ENCODE assay signal across 8 cellular contexts in the genomic region with DNA sequence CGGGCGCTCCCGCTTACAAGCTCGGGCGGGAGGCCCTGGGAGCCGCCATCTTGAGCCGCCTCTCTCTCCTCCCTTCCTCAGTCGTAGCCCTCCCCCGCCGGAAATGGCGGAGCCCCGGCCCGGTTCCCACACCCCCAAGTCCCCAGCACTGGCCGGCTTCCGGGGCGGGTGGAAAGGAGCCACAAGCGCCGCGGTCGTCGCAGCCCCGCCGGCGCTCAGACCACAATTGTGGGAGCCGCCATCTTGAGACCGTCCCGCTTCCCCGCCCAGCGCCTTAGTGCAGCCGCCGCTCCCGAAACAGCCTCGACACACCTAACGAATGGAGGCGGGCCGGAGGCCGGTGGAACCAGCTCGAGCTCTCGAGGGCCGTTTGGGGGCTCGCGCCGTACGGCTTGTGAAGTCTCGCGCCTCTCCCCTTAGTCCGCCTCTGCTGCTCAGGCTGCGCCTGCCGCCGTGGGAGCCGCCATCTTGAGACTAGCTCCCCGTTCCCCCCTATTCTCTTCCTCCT. TPM values are rescaled to one million over a fixed set of nuclear protein-coding genes. Genes with fewer than 3 reads are reported as not detected.
DNase-seq lines count a peak whose midpoint lies in the region; ATAC-seq and TF ChIP-seq lines count a peak whose summit lies in the region.

No MANE protein-coding gene starts in this region.

- DNase-seq in GM10248 (ENCODE audit: extremely low spot score): peak; percentile 93
- peak; percentile 43 for DNase-seq in NCI-H128 (lab: John Stamatoyannopoulos, UW; ENCODE audit: unreplicated experiment)
- peak; percentile 76 to 81 (median 76) for DNase-seq in T-helper 17 cell
- DNase-seq in right cardiac atrium: peak; percentile 92 to 97 (median 94)
- no peak for DNase-seq in vagina (ENCODE audit: extremely low spot score in 2 of 2)

- H3K27me3 ChIP-seq in right cardiac atrium (ENCODE audit: control insufficient read depth, insufficient read depth): no peaks in the 10 kb centered on the region
- H3K27me3 ChIP-seq in rectal smooth muscle tissue (ENCODE audit: control insufficient read depth, insufficient read depth, low read length): no peaks in the 10 kb centered on the region
- no peaks in the 10 kb centered on the region for H3K27me3 ChIP-seq in vagina

- ATAC-seq in HG02610 (IDR thresholded peaks at IDR 0.05; ENCODE audit: unreplicated experiment) (peak; percentile 31), T-helper 17 cell (peak; percentile 57), right cardiac atrium (peak; percentile 80 to 84)

- peak overlapping the region; percentile 98 for H3K27ac ChIP-seq in angular gyrus (ENCODE audit: low read depth, low read length)
- peak overlapping the region; percentile 96 for H3K27ac ChIP-seq in right cardiac atrium (ENCODE audit: low read length)
- H3K27ac ChIP-seq in rectal smooth muscle tissue (ENCODE audit: low read depth, low read length): peak overlapping the region; percentile 98
- H3K27ac ChIP-seq in vagina: peak overlapping the region; percentile 97

- intact Hi-C loops in right cardiac atrium (cut with DNase I): no loop called here
- intact Hi-C loops in vagina (cut with DNase I): no loop called here

- peaks cover 2% of the 10 kb centered on the region for H3K36me3 Mint-ChIP-seq in T-helper 17 cell (ENCODE audit: low read depth)

- H3K27me3 Mint-ChIP-seq in T-helper 17 cell: no peaks in the 10 kb centered on the region

- H3K9ac ChIP-seq in rectal smooth muscle tissue (ENCODE audit: low read length): peak overlapping the region; percentile 85

- POLR2A ChIA-PET in GM10248 (lab: Yijun Ruan, JAX): interaction anchor here (1.0 kb wide), 1 partner anchor 45 kb away, joined by 3 read pairs; no protein-coding TSS in a partner anchor

- WGBS in right cardiac atrium: under 1% methylated on average over 52 of the region's 52 CpGs

- H3K4me3 ChIP-seq in right cardiac atrium (ENCODE audit: low read length) (peak overlapping the region; percentile 78), rectal smooth muscle tissue (ENCODE audit: low read length) (peak overlapping the region; percentile 91), vagina (peak overlapping the region; percentile 75 to 94)

- H3K9me3 ChIP-seq in T-helper 17 cell (ENCODE audit: control insufficient read depth, low read length, poor library complexity, severe bottlenecking) (no peaks in the 10 kb centered on the region), right cardiac atrium (ENCODE audit: control insufficient read depth, low read length) (no peaks in the 10 kb centered on the region), vagina (no peaks in the 10 kb centered on the region)

- CTCF ChIA-PET in GM10248 (lab: Yijun Ruan, JAX): interaction anchor here (14.3 kb wide), 1 partner anchor 22 kb away, joined by 137 read pairs; a partner anchor contains a TSS

- H3K4me1 Mint-ChIP-seq in T-helper 17 cell: peaks cover 25% of the 10 kb centered on the region

- peak overlapping the region; percentile 99 for H3K27ac Mint-ChIP-seq in T-helper 17 cell

- H3K36me3 ChIP-seq in rectal smooth muscle tissue (ENCODE audit: control insufficient read depth, insufficient read depth, low read length) (no peaks in the 10 kb centered on the region), vagina (no peaks in the 10 kb centered on the region)

- TF ChIP-seq CTCF in GM10248 (IDR thresholded peaks at IDR 0.05; ENCODE audit: control extremely low read depth, extremely low read depth, low read depth, missing control alignments) (no peak), vagina (IDR thresholded peaks at IDR 0.05) (no peak)

- H3K4me1 ChIP-seq in right cardiac atrium (ENCODE audit: control insufficient read depth, insufficient read depth, low read length) (peaks cover 17% of the 10 kb centered on the region), rectal smooth muscle tissue (ENCODE audit: control insufficient read depth, insufficient read depth, low read length) (peaks cover 17% of the 10 kb centered on the region), vagina (peaks cover 59% of the 10 kb centered on the region)

- H3K4me3 Mint-ChIP-seq in T-helper 17 cell: peak overlapping the region; percentile 99

- TF ChIP-seq POLR2A in vagina (IDR thresholded peaks at IDR 0.05): peak in 1 of 2 donors; percentile 31

RNA-seq across cellular contexts. Expression of a gene that starts 0.4 kb away (rescaled TPM):
- total RNA-seq in T-helper 17 cell (10 to 100 TPM; 65.7 to 65.8 TPM), right cardiac atrium (10 to 100 TPM; 26.9 to 41.4 (median 32.9) TPM), vagina (38.8 TPM)
- polyA plus RNA-seq in right cardiac atrium: 17.3 TPM

RNA-seq across cellular contexts. Expression of a gene that starts 1.4 kb away (rescaled TPM):
- total RNA-seq in T-helper 17 cell (1 to 10 TPM; 2.4 to 3.0 TPM), right cardiac atrium (10 to 100 TPM in 2 of 4 donors, 1 to 10 TPM in 2; 7.6 to 11.9 (median 10.4) TPM), vagina (8.6 TPM)
- polyA plus RNA-seq in right cardiac atrium: 6.8 TPM

RNA-seq across cellular contexts. Expression of a gene that starts 26.7 kb away (rescaled TPM):
- total RNA-seq in T-helper 17 cell: 10 to 100 TPM in 1 of 2 donors, 1 to 10 TPM in 1; 8.8 to 11.5 TPM
- total RNA-seq in right cardiac atrium: 10 to 100 TPM; 14.0 to 17.7 (median 15.7) TPM
- 13.3 TPM for polyA plus RNA-seq in right cardiac atrium
- 4.2 TPM for total RNA-seq in vagina

RNA-seq across cellular contexts. Expression of a gene that starts 36.3 kb away (rescaled TPM):
- 10 to 100 TPM; 42.8 to 48.5 TPM for total RNA-seq in T-helper 17 cell
- 10 to 100 TPM; 61.1 to 75.5 (median 66.2) TPM for total RNA-seq in right cardiac atrium
- 108 TPM for polyA plus RNA-seq in right cardiac atrium
- 66.8 TPM for total RNA-seq in vagina

RNA-seq across cellular contexts. Expression of a gene that starts 45.1 kb away (rescaled TPM):
- total RNA-seq in T-helper 17 cell (100 to 1,000 TPM; 374 to 404 TPM), right cardiac atrium (10 to 100 TPM; 13.4 to 22.9 (median 14.9) TPM), vagina (36.6 TPM)
- 20.5 TPM for polyA plus RNA-seq in right cardiac atrium

Comparison
In these comparisons a context has a peak if more than half of its experiments do, and no peak if none do; other contexts are left out.
1. DNase-seq: peak in GM10248 (single experiment), NCI-H128 (single experiment), T-helper 17 cell (3 of 3) and right cardiac atrium (3 of 3); none in vagina (0 of 2).
2. ATAC-seq: peak in every context shown above with its lines; median percentile 82 in right cardiac atrium; 57 in T-helper 17 cell; 31 in HG02610.
3. Peak in every context shown above with its lines, with median percentiles within 50 percentile points of each other: H3K27ac ChIP-seq and H3K4me3 ChIP-seq.